ENCODE assay signal across 1 cellular context in genomic region chr9:89179920-89180667, GRCh38.
A peak's percentile ranks its signal among the peaks of the same experiment; 100 is the strongest.
TF ChIP-seq lines count a peak whose summit lies in the region.

No MANE protein-coding gene starts in this region.

TF ChIP-seq in HEK293, 187 proteins besides CTCF, POLR2A, EP300 and RAD21 (continued from another document):
- peak; percentile 68; the same call in 1 of the 2 replicates for TF ChIP-seq HIC1 (tag by site-specific recombination; IDR thresholded peaks at IDR 0.05)
- TF ChIP-seq ZBTB48 (tag by site-specific recombination; IDR thresholded peaks at IDR 0.05) = peak; percentile 90
- peak; percentile 86; the same call in 1 of the 2 replicates for TF ChIP-seq TRIM28 (IDR thresholded peaks at IDR 0.05; ENCODE audit: borderline replicate concordance, low read length)
- TF ChIP-seq ZNF362 (tag by site-specific recombination; IDR thresholded peaks at IDR 0.05) = peak; percentile 93
- no peak for TF ChIP-seq GLI2 (tag by site-specific recombination; IDR thresholded peaks at IDR 0.05; ENCODE audit: borderline replicate concordance, low read depth)
- TF ChIP-seq IKZF3 (tag by site-specific recombination; IDR thresholded peaks at IDR 0.05) = peak; percentile 81
- TF ChIP-seq ZNF610 (tag by site-specific recombination; IDR thresholded peaks at IDR 0.05; ENCODE audit: borderline replicate concordance) = 0 out of 2 replicates have a peak, but pooled peaks have one; percentile 27
- TF ChIP-seq ZBTB10 (tag by site-specific recombination; IDR thresholded peaks at IDR 0.05) = no peak
- TF ChIP-seq MYNN (tag by site-specific recombination; IDR thresholded peaks at IDR 0.05; ENCODE audit: borderline replicate concordance) = 0 out of 2 replicates have a peak, but pooled peaks have one; percentile 43
